ENCODE assay signal across 9 cellular contexts in the genomic region with DNA sequence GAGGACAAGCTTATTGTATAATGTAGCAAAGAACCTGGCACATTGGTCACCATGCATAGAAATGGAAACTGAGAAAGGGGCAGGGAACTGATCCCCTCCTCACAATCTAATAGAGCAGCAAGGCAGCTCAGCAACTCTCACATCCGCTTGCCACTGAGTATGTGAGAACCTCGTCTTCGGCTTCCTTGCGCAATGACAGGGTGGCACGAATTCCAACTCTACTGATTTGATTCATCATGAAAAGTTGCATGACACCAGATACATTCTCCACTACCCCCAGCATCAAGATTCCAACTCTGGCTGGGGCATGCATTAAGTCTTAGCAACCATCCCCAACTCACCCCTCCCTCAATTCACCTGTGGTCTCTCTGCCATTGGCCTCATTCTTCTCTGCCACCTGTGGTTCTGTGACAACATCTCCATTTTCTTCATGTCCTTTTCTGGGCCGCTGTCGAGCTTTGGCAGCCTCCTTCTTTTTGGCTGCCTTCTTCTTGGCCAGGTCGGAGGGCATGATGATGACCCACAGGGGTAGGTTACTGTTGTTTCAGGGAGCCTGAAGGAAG. TPM values are rescaled to one million over a fixed set of nuclear protein-coding genes. Genes with fewer than 3 reads are reported as not detected.
DNase-seq lines count a peak whose midpoint lies in the region; ATAC-seq and TF ChIP-seq lines count a peak whose summit lies in the region.
"Had no signal": no experiment of that assay in that cellular context is flagged by ENCODE, and none has a peak within 500 bp of the region (broad histone marks: within the 10 kb centered on the region; RNA-seq: fewer than 3 reads in every experiment).

No MANE protein-coding gene starts in this region.

- no peak for ATAC-seq in activated CD8-positive, alpha-beta T cell treated with anti-CD3 and anti-CD28 coated beads, Interleukin-2, amount 10 ng/mL, durations not matched to agents 7 days and 5 days
- ATAC-seq in left colon = no peak
- no peak for ATAC-seq in GM18861 (IDR thresholded peaks at IDR 0.05; ENCODE audit: unreplicated experiment)

- H3K27ac Mint-ChIP-seq in activated CD4-positive, alpha-beta T cell treated with anti-CD3 and anti-CD28 coated beads, Interleukin-2, amount 10 ng/mL, durations not matched to agents 24 days and 14 days = peak overlapping the region; percentile 96
- H3K27ac Mint-ChIP-seq in activated CD8-positive, alpha-beta T cell treated with anti-CD3 and anti-CD28 coated beads, Interleukin-2, amount 10 ng/mL, durations not matched to agents 7 days and 5 days = peak overlapping the region; percentile 97

- DNase-seq in activated CD4-positive, alpha-beta T cell treated with anti-CD3 and anti-CD28 coated beads, Interleukin-2, amount 10 ng/mL, durations not matched to agents 24 days and 14 days = no peak
- no peak for DNase-seq in activated CD4-positive, alpha-beta T cell treated with anti-CD3 and anti-CD28 coated beads for 1 hour
- DNase-seq in activated CD8-positive, alpha-beta T cell treated with anti-CD3 and anti-CD28 coated beads, Interleukin-2, amount 10 ng/mL, durations not matched to agents 7 days and 5 days = no peak
- DNase-seq in iris pigment epithelial cell (ENCODE audit: low read depth) = peak; percentile 47
- DNase-seq in suprapubic skin (ENCODE audit: low spot score in 2 of 2) = no peak
- no peak for DNase-seq in left colon
- DNase-seq in activated CD8-positive, alpha-beta memory T cell treated with anti-CD3 and anti-CD28 coated beads, Interleukin-2, amount 50 U/mL, for 48 hours = no peak

- CTCF ChIA-PET in activated CD8-positive, alpha-beta T cell treated with anti-CD3 and anti-CD28 coated beads, Interleukin-2, amount 10 ng/mL, durations not matched to agents 7 days and 5 days (lab: Charles Lee) = interaction anchor here (1.4 to 5.1 kb wide), 3 partner anchors 17 to 208 kb away, joined by 6 to 59 read pairs (median 8); no protein-coding TSS in a partner anchor

- peak overlapping the region; percentile 97 for H3K4me3 Mint-ChIP-seq in activated CD4-positive, alpha-beta T cell treated with anti-CD3 and anti-CD28 coated beads, Interleukin-2, amount 10 ng/mL, durations not matched to agents 24 days and 14 days
- peak overlapping the region; percentile 99 for H3K4me3 Mint-ChIP-seq in activated CD8-positive, alpha-beta T cell treated with anti-CD3 and anti-CD28 coated beads, Interleukin-2, amount 10 ng/mL, durations not matched to agents 7 days and 5 days

- H3K36me3 ChIP-seq in suprapubic skin = peaks cover 37% of the 10 kb centered on the region

- H3K4me3 ChIP-seq in suprapubic skin = peak overlapping the region; percentile 75

- peaks cover 43% of the 10 kb centered on the region for H3K36me3 Mint-ChIP-seq in activated CD4-positive, alpha-beta T cell treated with anti-CD3 and anti-CD28 coated beads, Interleukin-2, amount 10 ng/mL, durations not matched to agents 24 days and 14 days (ENCODE audit: low read depth)
- H3K36me3 Mint-ChIP-seq in activated CD8-positive, alpha-beta T cell treated with anti-CD3 and anti-CD28 coated beads, Interleukin-2, amount 10 ng/mL, durations not matched to agents 7 days and 5 days (ENCODE audit: low read depth) = peaks cover 38% of the 10 kb centered on the region

- peaks cover 22% of the 10 kb centered on the region for H3K4me1 ChIP-seq in suprapubic skin

- no peaks in the 10 kb centered on the region for H3K27me3 ChIP-seq in suprapubic skin

- H3K27me3 Mint-ChIP-seq in activated CD4-positive, alpha-beta T cell treated with anti-CD3 and anti-CD28 coated beads, Interleukin-2, amount 10 ng/mL, durations not matched to agents 24 days and 14 days = peaks cover 5% of the 10 kb centered on the region
- no peaks in the 10 kb centered on the region for H3K27me3 Mint-ChIP-seq in activated CD8-positive, alpha-beta T cell treated with anti-CD3 and anti-CD28 coated beads, Interleukin-2, amount 10 ng/mL, durations not matched to agents 7 days and 5 days (ENCODE audit: low read depth)

- no peaks in the 10 kb centered on the region for H3K9me3 ChIP-seq in suprapubic skin

- TF ChIP-seq CTCF in suprapubic skin (IDR thresholded peaks at IDR 0.05) = no peak

- peaks cover 29% of the 10 kb centered on the region for H3K4me1 Mint-ChIP-seq in activated CD4-positive, alpha-beta T cell treated with anti-CD3 and anti-CD28 coated beads, Interleukin-2, amount 10 ng/mL, durations not matched to agents 24 days and 14 days
- H3K4me1 Mint-ChIP-seq in activated CD8-positive, alpha-beta T cell treated with anti-CD3 and anti-CD28 coated beads, Interleukin-2, amount 10 ng/mL, durations not matched to agents 7 days and 5 days (ENCODE audit: low read depth) = peaks cover 32% of the 10 kb centered on the region

- no peak for TF ChIP-seq POLR2A in suprapubic skin (IDR thresholded peaks at IDR 0.05)

- H3K9me3 Mint-ChIP-seq in activated CD4-positive, alpha-beta T cell treated with anti-CD3 and anti-CD28 coated beads, Interleukin-2, amount 10 ng/mL, durations not matched to agents 24 days and 14 days = no peaks in the 10 kb centered on the region
- no peaks in the 10 kb centered on the region for H3K9me3 Mint-ChIP-seq in activated CD8-positive, alpha-beta T cell treated with anti-CD3 and anti-CD28 coated beads, Interleukin-2, amount 10 ng/mL, durations not matched to agents 7 days and 5 days (ENCODE audit: insufficient read depth)

- POLR2A ChIA-PET in activated CD8-positive, alpha-beta T cell treated with anti-CD3 and anti-CD28 coated beads, Interleukin-2, amount 10 ng/mL, durations not matched to agents 7 days and 5 days (lab: Charles Lee) = interaction anchor here (1.0 to 1.6 kb wide), 4 partner anchors 12 to 49 kb away, joined by 3 to 11 read pairs (median 6); no protein-coding TSS in a partner anchor

- no peak for TF ChIP-seq EP300 in suprapubic skin (IDR thresholded peaks at IDR 0.05)

- 38% methylated on average over 8 of the region's 8 CpGs for WGBS in suprapubic skin

- no peak overlapping the region for H3K27ac ChIP-seq in suprapubic skin

- intact Hi-C loops in activated CD4-positive, alpha-beta T cell treated with anti-CD3 and anti-CD28 coated beads, Interleukin-2, amount 10 ng/mL, durations not matched to agents 24 days and 14 days (cut with micrococcal nuclease) = loop anchor here (2.0 kb wide), 3 partner anchors 19 to 143 kb away; a partner anchor contains a TSS
- intact Hi-C loops in left colon (cut with DNase I, micrococcal nuclease) = no loop called here

RNA-seq across cellular contexts. Expression of a gene that starts 1.0 kb away (rescaled TPM):
- total RNA-seq in activated CD4-positive, alpha-beta T cell treated with anti-CD3 and anti-CD28 coated beads, Interleukin-2, amount 10 ng/mL, durations not matched to agents 24 days and 14 days = 84.6 and 90.3 TPM in 2 replicates
- total RNA-seq in activated CD8-positive, alpha-beta T cell treated with anti-CD3 and anti-CD28 coated beads, Interleukin-2, amount 10 ng/mL, durations not matched to agents 7 days and 5 days = 10 to 100 TPM; 38.2 to 45.9 TPM
- total RNA-seq in suprapubic skin (10 to 100 TPM; 25.3 to 96.5 (median 40.1) TPM), left colon (10 to 100 TPM; 27.9 to 28.0 TPM)

RNA-seq across cellular contexts. Expression of a gene that starts 6.3 kb away (rescaled TPM):
- 42.0 and 46.4 TPM in 2 replicates for total RNA-seq in activated CD4-positive, alpha-beta T cell treated with anti-CD3 and anti-CD28 coated beads, Interleukin-2, amount 10 ng/mL, durations not matched to agents 24 days and 14 days
- 10 to 100 TPM; 34.7 to 36.1 TPM for total RNA-seq in activated CD8-positive, alpha-beta T cell treated with anti-CD3 and anti-CD28 coated beads, Interleukin-2, amount 10 ng/mL, durations not matched to agents 7 days and 5 days
- total RNA-seq in suprapubic skin (10 to 100 TPM; 21.5 to 28.6 (median 25.4) TPM), left colon (10 to 100 TPM; 46.8 to 48.8 TPM)

RNA-seq across cellular contexts. Expression of a gene that starts 15.7 kb away (rescaled TPM):
- 0.83 TPM in 1 of 2 replicates, not detected in the other for total RNA-seq in activated CD4-positive, alpha-beta T cell treated with anti-CD3 and anti-CD28 coated beads, Interleukin-2, amount 10 ng/mL, durations not matched to agents 24 days and 14 days
- total RNA-seq in activated CD8-positive, alpha-beta T cell treated with anti-CD3 and anti-CD28 coated beads, Interleukin-2, amount 10 ng/mL, durations not matched to agents 7 days and 5 days = under 1 TPM in 1 of 2 experiments, not detected in 1; 0.76 TPM
- not detected for total RNA-seq in suprapubic skin
- not detected for total RNA-seq in left colon
- total RNA-seq: M059J had no signal

RNA-seq across cellular contexts. Expression of a gene that starts 22.5 kb away (rescaled TPM):
- total RNA-seq in activated CD4-positive, alpha-beta T cell treated with anti-CD3 and anti-CD28 coated beads, Interleukin-2, amount 10 ng/mL, durations not matched to agents 24 days and 14 days = 2.2 and 2.9 TPM in 2 replicates
- 1 to 10 TPM; 4.2 to 4.7 TPM for total RNA-seq in activated CD8-positive, alpha-beta T cell treated with anti-CD3 and anti-CD28 coated beads, Interleukin-2, amount 10 ng/mL, durations not matched to agents 7 days and 5 days
- 10 to 100 TPM in 2 of 4 donors, 1 to 10 TPM in 2; 9.6 to 15.8 (median 10.9) TPM for total RNA-seq in suprapubic skin
- 1 to 10 TPM; 4.3 to 9.8 TPM for total RNA-seq in left colon

RNA-seq across cellular contexts. Expression of a gene that starts 39.0 kb away (rescaled TPM):
- not detected in 2 replicates for total RNA-seq in activated CD4-positive, alpha-beta T cell treated with anti-CD3 and anti-CD28 coated beads, Interleukin-2, amount 10 ng/mL, durations not matched to agents 24 days and 14 days
- total RNA-seq in activated CD8-positive, alpha-beta T cell treated with anti-CD3 and anti-CD28 coated beads, Interleukin-2, amount 10 ng/mL, durations not matched to agents 7 days and 5 days = not detected
- not detected for total RNA-seq in suprapubic skin
- total RNA-seq in left colon = not detected
- total RNA-seq: M059J had no signal
